In the genomic region with DNA sequence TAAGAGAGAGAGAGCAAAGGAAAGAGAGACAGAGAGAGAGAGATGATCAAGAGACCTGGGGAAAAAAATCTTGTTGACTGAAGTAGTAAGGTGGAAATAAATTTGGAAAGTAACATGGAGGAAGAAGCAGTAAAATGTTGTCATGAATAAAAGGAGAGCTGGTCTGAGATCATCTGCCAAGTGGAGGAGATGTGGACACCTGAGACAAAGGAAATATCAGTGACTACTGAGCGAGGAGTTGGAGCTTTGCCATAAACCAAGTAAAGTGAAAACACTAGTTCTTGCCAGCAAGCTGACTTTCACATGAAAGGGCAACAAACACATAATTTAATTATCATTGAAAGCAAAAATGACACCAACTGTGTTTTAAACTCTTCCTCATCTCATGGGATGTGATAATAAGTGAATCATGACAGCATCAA, we compare ENCODE assay signal across 1 cellular context.
TF ChIP-seq lines count a peak whose summit lies in the region.

No MANE protein-coding gene starts in this region.

TF ChIP-seq in HEK293, 187 proteins besides CTCF, POLR2A, EP300 and RAD21 (continued from another document):
- TF ChIP-seq, protein P1, sequence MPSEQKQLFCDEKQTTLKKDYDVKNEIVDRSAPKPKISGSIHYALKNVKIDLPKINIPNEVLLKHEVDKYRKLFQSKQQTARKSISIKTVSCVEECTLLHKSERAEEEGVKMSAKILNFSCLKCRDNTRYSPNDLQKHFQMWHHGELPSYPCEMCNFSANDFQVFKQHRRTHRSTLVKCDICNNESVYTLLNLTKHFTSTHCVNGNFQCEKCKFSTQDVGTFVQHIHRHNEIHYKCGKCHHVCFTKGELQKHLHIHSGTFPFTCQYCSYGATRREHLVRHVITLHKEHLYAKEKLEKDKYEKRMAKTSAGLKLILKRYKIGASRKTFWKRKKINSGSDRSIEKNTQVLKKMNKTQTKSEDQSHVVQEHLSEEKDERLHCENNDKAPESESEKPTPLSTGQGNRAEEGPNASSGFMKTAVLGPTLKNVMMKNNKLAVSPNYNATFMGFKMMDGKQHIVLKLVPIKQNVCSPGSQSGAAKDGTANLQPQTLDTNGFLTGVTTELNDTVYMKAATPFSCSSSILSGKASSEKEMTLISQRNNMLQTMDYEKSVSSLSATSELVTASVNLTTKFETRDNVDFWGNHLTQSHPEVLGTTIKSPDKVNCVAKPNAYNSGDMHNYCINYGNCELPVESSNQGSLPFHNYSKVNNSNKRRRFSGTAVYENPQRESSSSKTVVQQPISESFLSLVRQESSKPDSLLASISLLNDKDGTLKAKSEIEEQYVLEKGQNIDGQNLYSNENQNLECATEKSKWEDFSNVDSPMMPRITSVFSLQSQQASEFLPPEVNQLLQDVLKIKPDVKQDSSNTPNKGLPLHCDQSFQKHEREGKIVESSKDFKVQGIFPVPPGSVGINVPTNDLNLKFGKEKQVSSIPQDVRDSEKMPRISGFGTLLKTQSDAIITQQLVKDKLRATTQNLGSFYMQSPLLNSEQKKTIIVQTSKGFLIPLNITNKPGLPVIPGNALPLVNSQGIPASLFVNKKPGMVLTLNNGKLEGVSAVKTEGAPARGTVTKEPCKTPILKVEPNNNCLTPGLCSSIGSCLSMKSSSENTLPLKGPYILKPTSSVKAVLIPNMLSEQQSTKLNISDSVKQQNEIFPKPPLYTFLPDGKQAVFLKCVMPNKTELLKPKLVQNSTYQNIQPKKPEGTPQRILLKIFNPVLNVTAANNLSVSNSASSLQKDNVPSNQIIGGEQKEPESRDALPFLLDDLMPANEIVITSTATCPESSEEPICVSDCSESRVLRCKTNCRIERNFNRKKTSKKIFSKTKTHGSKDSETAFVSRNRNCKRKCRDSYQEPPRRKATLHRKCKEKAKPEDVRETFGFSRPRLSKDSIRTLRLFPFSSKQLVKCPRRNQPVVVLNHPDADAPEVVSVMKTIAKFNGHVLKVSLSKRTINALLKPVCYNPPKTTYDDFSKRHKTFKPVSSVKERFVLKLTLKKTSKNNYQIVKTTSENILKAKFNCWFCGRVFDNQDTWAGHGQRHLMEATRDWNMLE (tag by site-specific recombination; conservative IDR thresholded peaks at IDR 0.05; ENCODE audit: low read depth): 0 out of 2 replicates have a peak, but pooled peaks have one; percentile 10
- no peak for TF ChIP-seq ZEB2 (tag by site-specific recombination; IDR thresholded peaks at IDR 0.05)
- TF ChIP-seq ZNF843 (tag by site-specific recombination; IDR thresholded peaks at IDR 0.05): 0 out of 2 replicates have a peak, but pooled peaks have one; percentile 21
- TF ChIP-seq, protein P2, sequence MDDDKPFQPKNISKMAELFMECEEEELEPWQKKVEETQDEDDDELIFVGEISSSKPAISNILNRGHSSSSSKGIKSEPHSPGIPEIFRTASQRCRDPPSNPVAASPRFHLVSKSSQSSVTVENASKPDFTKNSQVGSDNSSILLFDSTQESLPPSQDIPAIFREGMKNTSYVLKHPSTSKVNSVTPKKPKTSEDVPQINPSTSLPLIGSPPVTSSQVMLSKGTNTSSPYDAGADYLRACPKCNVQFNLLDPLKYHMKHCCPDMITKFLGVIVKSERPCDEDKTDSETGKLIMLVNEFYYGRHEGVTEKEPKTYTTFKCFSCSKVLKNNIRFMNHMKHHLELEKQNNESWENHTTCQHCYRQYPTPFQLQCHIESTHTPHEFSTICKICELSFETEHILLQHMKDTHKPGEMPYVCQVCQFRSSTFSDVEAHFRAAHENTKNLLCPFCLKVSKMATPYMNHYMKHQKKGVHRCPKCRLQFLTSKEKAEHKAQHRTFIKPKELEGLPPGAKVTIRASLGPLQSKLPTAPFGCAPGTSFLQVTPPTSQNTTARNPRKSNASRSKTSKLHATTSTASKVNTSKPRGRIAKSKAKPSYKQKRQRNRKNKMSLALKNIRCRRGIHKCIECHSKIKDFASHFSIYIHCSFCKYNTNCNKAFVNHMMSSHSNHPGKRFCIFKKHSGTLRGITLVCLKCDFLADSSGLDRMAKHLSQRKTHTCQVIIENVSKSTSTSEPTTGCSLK (tag by site-specific recombination; IDR thresholded peaks at IDR 0.05): no peak
- 0 out of 2 replicates have a peak, but pooled peaks have one; percentile 40 for TF ChIP-seq ZNF501 (tag by site-specific recombination; IDR thresholded peaks at IDR 0.05)
- TF ChIP-seq, protein P3, sequence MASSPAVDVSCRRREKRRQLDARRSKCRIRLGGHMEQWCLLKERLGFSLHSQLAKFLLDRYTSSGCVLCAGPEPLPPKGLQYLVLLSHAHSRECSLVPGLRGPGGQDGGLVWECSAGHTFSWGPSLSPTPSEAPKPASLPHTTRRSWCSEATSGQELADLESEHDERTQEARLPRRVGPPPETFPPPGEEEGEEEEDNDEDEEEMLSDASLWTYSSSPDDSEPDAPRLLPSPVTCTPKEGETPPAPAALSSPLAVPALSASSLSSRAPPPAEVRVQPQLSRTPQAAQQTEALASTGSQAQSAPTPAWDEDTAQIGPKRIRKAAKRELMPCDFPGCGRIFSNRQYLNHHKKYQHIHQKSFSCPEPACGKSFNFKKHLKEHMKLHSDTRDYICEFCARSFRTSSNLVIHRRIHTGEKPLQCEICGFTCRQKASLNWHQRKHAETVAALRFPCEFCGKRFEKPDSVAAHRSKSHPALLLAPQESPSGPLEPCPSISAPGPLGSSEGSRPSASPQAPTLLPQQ (tag by site-specific recombination; IDR thresholded peaks at IDR 0.05): 0 out of 2 replicates have a peak, but pooled peaks have one; percentile 20
- 0 out of 2 replicates have a peak, but pooled peaks have one; percentile 13 for TF ChIP-seq ZNF335 (tag by site-specific recombination; conservative IDR thresholded peaks at IDR 0.05)
- peak; percentile 50 for TF ChIP-seq ZXDB (tag by site-specific recombination; IDR thresholded peaks at IDR 0.05)
- TF ChIP-seq ZNF791 (tag by site-specific recombination; IDR thresholded peaks at IDR 0.05): no peak
- TF ChIP-seq ZNF366 (tag by site-specific recombination; conservative IDR thresholded peaks at IDR 0.05): peak; percentile 78
- no peak for TF ChIP-seq ZNF544 (tag by site-specific recombination; IDR thresholded peaks at IDR 0.05)
- no peak for TF ChIP-seq ZNF777 (tag by site-specific recombination; IDR thresholded peaks at IDR 0.05; ENCODE audit: borderline replicate concordance)
- TF ChIP-seq FEZF1 (tag by site-specific recombination; IDR thresholded peaks at IDR 0.05): 0 out of 2 replicates have a peak, but pooled peaks have one; percentile 16
- no peak for TF ChIP-seq ZNF157 (tag by site-specific recombination; IDR thresholded peaks at IDR 0.05)
- TF ChIP-seq, protein P4, sequence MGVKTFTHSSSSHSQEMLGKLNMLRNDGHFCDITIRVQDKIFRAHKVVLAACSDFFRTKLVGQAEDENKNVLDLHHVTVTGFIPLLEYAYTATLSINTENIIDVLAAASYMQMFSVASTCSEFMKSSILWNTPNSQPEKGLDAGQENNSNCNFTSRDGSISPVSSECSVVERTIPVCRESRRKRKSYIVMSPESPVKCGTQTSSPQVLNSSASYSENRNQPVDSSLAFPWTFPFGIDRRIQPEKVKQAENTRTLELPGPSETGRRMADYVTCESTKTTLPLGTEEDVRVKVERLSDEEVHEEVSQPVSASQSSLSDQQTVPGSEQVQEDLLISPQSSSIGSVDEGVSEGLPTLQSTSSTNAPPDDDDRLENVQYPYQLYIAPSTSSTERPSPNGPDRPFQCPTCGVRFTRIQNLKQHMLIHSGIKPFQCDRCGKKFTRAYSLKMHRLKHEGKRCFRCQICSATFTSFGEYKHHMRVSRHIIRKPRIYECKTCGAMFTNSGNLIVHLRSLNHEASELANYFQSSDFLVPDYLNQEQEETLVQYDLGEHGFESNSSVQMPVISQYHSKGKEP (tag by site-specific recombination; IDR thresholded peaks at IDR 0.05): no peak
- no peak for TF ChIP-seq MEIS1 (CRISPR knock-in tag; IDR thresholded peaks at IDR 0.05; ENCODE audit: borderline replicate concordance)
- TF ChIP-seq SP7 (tag by site-specific recombination; IDR thresholded peaks at IDR 0.05): 0 out of 2 replicates have a peak, but pooled peaks have one; percentile 32
